1 cellular context compared by ENCODE assay signal in the genomic region with DNA sequence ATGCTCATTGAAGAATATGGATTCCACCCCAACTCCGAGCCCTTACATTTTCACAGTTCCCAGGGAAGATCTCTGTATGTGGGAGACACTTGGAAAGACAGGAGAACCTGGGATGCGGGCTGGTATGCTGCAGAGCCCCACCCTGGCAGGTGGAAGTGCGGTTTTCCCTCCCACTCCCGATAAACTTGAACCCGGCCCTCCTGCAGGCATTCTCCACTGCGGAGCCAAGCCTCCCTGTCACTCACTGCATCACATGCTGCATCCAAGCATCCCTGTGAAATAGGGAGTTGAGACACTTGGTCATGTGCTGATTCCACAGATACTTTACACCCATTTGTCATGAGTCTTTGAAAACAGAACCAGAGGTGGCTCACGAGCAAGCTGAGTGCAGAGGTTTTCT.
TF ChIP-seq lines count a peak whose summit lies in the region.

No MANE protein-coding gene starts in this region.

TF ChIP-seq in K562, 482 proteins besides CTCF, POLR2A, EP300 and RAD21 (continued from another document):
- TF ChIP-seq, protein P1, sequence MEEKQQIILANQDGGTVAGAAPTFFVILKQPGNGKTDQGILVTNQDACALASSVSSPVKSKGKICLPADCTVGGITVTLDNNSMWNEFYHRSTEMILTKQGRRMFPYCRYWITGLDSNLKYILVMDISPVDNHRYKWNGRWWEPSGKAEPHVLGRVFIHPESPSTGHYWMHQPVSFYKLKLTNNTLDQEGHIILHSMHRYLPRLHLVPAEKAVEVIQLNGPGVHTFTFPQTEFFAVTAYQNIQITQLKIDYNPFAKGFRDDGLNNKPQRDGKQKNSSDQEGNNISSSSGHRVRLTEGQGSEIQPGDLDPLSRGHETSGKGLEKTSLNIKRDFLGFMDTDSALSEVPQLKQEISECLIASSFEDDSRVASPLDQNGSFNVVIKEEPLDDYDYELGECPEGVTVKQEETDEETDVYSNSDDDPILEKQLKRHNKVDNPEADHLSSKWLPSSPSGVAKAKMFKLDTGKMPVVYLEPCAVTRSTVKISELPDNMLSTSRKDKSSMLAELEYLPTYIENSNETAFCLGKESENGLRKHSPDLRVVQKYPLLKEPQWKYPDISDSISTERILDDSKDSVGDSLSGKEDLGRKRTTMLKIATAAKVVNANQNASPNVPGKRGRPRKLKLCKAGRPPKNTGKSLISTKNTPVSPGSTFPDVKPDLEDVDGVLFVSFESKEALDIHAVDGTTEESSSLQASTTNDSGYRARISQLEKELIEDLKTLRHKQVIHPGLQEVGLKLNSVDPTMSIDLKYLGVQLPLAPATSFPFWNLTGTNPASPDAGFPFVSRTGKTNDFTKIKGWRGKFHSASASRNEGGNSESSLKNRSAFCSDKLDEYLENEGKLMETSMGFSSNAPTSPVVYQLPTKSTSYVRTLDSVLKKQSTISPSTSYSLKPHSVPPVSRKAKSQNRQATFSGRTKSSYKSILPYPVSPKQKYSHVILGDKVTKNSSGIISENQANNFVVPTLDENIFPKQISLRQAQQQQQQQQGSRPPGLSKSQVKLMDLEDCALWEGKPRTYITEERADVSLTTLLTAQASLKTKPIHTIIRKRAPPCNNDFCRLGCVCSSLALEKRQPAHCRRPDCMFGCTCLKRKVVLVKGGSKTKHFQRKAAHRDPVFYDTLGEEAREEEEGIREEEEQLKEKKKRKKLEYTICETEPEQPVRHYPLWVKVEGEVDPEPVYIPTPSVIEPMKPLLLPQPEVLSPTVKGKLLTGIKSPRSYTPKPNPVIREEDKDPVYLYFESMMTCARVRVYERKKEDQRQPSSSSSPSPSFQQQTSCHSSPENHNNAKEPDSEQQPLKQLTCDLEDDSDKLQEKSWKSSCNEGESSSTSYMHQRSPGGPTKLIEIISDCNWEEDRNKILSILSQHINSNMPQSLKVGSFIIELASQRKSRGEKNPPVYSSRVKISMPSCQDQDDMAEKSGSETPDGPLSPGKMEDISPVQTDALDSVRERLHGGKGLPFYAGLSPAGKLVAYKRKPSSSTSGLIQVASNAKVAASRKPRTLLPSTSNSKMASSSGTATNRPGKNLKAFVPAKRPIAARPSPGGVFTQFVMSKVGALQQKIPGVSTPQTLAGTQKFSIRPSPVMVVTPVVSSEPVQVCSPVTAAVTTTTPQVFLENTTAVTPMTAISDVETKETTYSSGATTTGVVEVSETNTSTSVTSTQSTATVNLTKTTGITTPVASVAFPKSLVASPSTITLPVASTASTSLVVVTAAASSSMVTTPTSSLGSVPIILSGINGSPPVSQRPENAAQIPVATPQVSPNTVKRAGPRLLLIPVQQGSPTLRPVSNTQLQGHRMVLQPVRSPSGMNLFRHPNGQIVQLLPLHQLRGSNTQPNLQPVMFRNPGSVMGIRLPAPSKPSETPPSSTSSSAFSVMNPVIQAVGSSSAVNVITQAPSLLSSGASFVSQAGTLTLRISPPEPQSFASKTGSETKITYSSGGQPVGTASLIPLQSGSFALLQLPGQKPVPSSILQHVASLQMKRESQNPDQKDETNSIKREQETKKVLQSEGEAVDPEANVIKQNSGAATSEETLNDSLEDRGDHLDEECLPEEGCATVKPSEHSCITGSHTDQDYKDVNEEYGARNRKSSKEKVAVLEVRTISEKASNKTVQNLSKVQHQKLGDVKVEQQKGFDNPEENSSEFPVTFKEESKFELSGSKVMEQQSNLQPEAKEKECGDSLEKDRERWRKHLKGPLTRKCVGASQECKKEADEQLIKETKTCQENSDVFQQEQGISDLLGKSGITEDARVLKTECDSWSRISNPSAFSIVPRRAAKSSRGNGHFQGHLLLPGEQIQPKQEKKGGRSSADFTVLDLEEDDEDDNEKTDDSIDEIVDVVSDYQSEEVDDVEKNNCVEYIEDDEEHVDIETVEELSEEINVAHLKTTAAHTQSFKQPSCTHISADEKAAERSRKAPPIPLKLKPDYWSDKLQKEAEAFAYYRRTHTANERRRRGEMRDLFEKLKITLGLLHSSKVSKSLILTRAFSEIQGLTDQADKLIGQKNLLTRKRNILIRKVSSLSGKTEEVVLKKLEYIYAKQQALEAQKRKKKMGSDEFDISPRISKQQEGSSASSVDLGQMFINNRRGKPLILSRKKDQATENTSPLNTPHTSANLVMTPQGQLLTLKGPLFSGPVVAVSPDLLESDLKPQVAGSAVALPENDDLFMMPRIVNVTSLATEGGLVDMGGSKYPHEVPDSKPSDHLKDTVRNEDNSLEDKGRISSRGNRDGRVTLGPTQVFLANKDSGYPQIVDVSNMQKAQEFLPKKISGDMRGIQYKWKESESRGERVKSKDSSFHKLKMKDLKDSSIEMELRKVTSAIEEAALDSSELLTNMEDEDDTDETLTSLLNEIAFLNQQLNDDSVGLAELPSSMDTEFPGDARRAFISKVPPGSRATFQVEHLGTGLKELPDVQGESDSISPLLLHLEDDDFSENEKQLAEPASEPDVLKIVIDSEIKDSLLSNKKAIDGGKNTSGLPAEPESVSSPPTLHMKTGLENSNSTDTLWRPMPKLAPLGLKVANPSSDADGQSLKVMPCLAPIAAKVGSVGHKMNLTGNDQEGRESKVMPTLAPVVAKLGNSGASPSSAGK (IDR thresholded peaks at IDR 0.05): no peak
